11 cellular contexts compared by ENCODE assay signal in genomic region chr20:64056889-64057627, GRCh38. TPM values are rescaled to one million over a fixed set of nuclear protein-coding genes. Genes with fewer than 3 reads are reported as not detected.
DNase-seq lines count a peak whose midpoint lies in the region; ATAC-seq, FAIRE-seq and TF ChIP-seq lines count a peak whose summit lies in the region.
"Had no signal": no experiment of that assay in that cellular context is flagged by ENCODE, and none has a peak within 500 bp of the region (broad histone marks: within the 10 kb centered on the region; RNA-seq: fewer than 3 reads in every experiment).

No MANE protein-coding gene starts in this region.

- no peak for TF ChIP-seq CTCF in CD8-positive, alpha-beta T cell (IDR thresholded peaks at IDR 0.05)
- no peak for TF ChIP-seq CTCF in GM12878 (IDR thresholded peaks at IDR 0.05 in 2 of 3, conservative IDR thresholded peaks at IDR 0.05 in 1 of 3; ENCODE audit: control insufficient read depth in 2 of 3, extremely low read depth in 1 of 3, insufficient read depth in 1 of 3, low read depth in 3 of 3, low read length in 3 of 3)

- TF ChIP-seq RAD21 in GM12878 (IDR thresholded peaks at IDR 0.05; ENCODE audit: insufficient read depth, low read depth, low read length), result no peak

- no peaks in the 10 kb centered on the region for H3K36me3 Mint-ChIP-seq in CD8-positive, alpha-beta T cell
- no peaks in the 10 kb centered on the region for H3K36me3 Mint-ChIP-seq in naive thymus-derived CD8-positive, alpha-beta T cell

- peaks cover 8% of the 10 kb centered on the region for H3K4me1 Mint-ChIP-seq in CD8-positive, alpha-beta T cell (ENCODE audit: low read depth)
- peaks cover 7 to 25% (median 15%) of the 10 kb centered on the region in 4 donors for H3K4me1 Mint-ChIP-seq in naive thymus-derived CD8-positive, alpha-beta T cell

- H3K9ac ChIP-seq in GM12878 (ENCODE audit: control insufficient read depth, insufficient read depth, low read length), result peak overlapping the region; percentile 42; the same call in 1 of the 2 replicates

- FAIRE-seq in GM12878 (lab: Jason Lieb, UNC), result no peak
- no peak for FAIRE-seq in urothelium cell line (lab: Jason Lieb, UNC)

- 64% methylated on average over 38 of the region's 39 CpGs for WGBS in GM12878 (ENCODE audit: insufficient coverage, insufficient replicate concordance, low lambda C conversion rate, missing lambda C conversion rate)

- H3K4me3 Mint-ChIP-seq in CD8-positive, alpha-beta T cell, result peak overlapping the region; percentile 47
- H3K4me3 Mint-ChIP-seq in naive thymus-derived CD8-positive, alpha-beta T cell, result peak overlapping the region; percentile 15 to 74 (median 64)

- CTCF ChIA-PET in CD8-positive, alpha-beta T cell (lab: Charles Lee), result interaction anchor here (0.7 to 7.1 kb wide), 18 partner anchors 12 to 560 kb away, joined by 3 to 62 read pairs (median 3); partner anchors contain the start of genes C20orf204 and SAMD10
- CTCF ChIA-PET in GM12878 (lab: Yijun Ruan, JAX), result interaction anchor here (0.6 to 9.2 kb wide), 23 partner anchors 9 to 520 kb away, joined by 3 to 108 read pairs (median 4); partner anchors contain the start of genes PRPF6, PTK6, TPD52L2 and UCKL1

- no peaks in the 10 kb centered on the region; the same call in none of the 2 replicates for H3K79me2 ChIP-seq in GM12878 (ENCODE audit: control insufficient read depth, insufficient read depth, low read length)

- in situ Hi-C loops in GM12878 (cut with MboI), result no loop called here

- peaks cover 5% of the 10 kb centered on the region for H3K4me1 ChIP-seq in CD8-positive, alpha-beta T cell (ENCODE audit: insufficient read depth, low read length)
- H3K4me1 ChIP-seq in GM12878 (ENCODE audit: control insufficient read depth, insufficient read depth, low read length), result peaks cover 48% of the 10 kb centered on the region

- H3K27me3 ChIP-seq in CD8-positive, alpha-beta T cell (ENCODE audit: insufficient read depth, low read length), result no peaks in the 10 kb centered on the region
- H3K27me3 ChIP-seq in GM12878 (replicated peaks in 1 of 2; ENCODE audit: control insufficient read depth in 2 of 2, insufficient read depth in 2 of 2, low read length in 1 of 2), result no peaks in the 10 kb centered on the region; a peak in 1 of 4 replicates
- H3K27me3 ChIP-seq: MG63 had no signal

- no TSS peak for BruUV-seq in GM12878 (replicated peaks; lab: Mats Ljungman, UMichigan)

- H3K36me3 ChIP-seq in CD8-positive, alpha-beta T cell (ENCODE audit: insufficient read depth, low read length), result no peaks in the 10 kb centered on the region
- H3K36me3 ChIP-seq in GM12878 (ENCODE audit: control insufficient read depth in 2 of 2, insufficient read depth in 2 of 2, low read length in 1 of 2), result no peaks in the 10 kb centered on the region
- H3K36me3 ChIP-seq: MG63 had no signal

- POLR2A ChIA-PET in CD8-positive, alpha-beta T cell (lab: Charles Lee), result interaction anchor here (1.0 to 1.1 kb wide), 2 partner anchors 16 to 18 kb away, joined by 3 read pairs; no protein-coding TSS in a partner anchor
- POLR2A ChIA-PET in GM12878 (lab: Charles Lee), result interaction anchor here (0.6 to 2.6 kb wide), 7 partner anchors 17 to 101 kb away, joined by 3 to 28 read pairs (median 4); partner anchors contain the start of genes PRPF6 and UCKL1
- POLR2A ChIA-PET in naive thymus-derived CD8-positive, alpha-beta T cell (lab: Charles Lee), result interaction anchor here (0.5 to 4.9 kb wide), 8 partner anchors 12 to 620 kb away, joined by 3 to 49 read pairs (median 4); partner anchors contain the start of genes LIME1, PRPF6, RGS19 and SAMD10

- H4K20me1 ChIP-seq in GM12878 (ENCODE audit: control insufficient read depth, insufficient read depth), result no peaks in the 10 kb centered on the region

- peaks cover 10% of the 10 kb centered on the region for H3K27me3 Mint-ChIP-seq in CD8-positive, alpha-beta T cell (ENCODE audit: low read depth)
- H3K27me3 Mint-ChIP-seq in naive thymus-derived CD8-positive, alpha-beta T cell, result peaks cover 0 to 19% (median 8%) of the 10 kb centered on the region in 5 donors

- peak overlapping the region; percentile 90 for H3K4me2 ChIP-seq in GM12878 (ENCODE audit: control insufficient read depth, insufficient read depth)

- no peak overlapping the region for H3K27ac ChIP-seq in CD8-positive, alpha-beta T cell (ENCODE audit: low read depth, low read length)
- H3K27ac ChIP-seq in GM12878 (ENCODE audit: control insufficient read depth, insufficient read depth), result peak overlapping the region; percentile 50

- ATAC-seq in CD8-positive, alpha-beta T cell, result peak; percentile 48
- peak; percentile 27 for ATAC-seq in HG03460 (IDR thresholded peaks at IDR 0.05; ENCODE audit: unreplicated experiment)
- peak; percentile 7 for ATAC-seq in GM12878
- peak; percentile 59 to 61 for ATAC-seq in naive thymus-derived CD8-positive, alpha-beta T cell

- no peaks in the 10 kb centered on the region for H3K9me3 Mint-ChIP-seq in CD8-positive, alpha-beta T cell
- H3K9me3 Mint-ChIP-seq in naive thymus-derived CD8-positive, alpha-beta T cell, result no peaks in the 10 kb centered on the region

- no peak for TF ChIP-seq EP300 in GM12878 (IDR thresholded peaks at IDR 0.05; ENCODE audit: borderline replicate concordance in 1 of 2, control insufficient read depth in 1 of 2, low read depth in 2 of 2, low read length in 2 of 2)

- H3K4me3 ChIP-seq in CD8-positive, alpha-beta T cell (ENCODE audit: low read depth, low read length), result peak overlapping the region; percentile 29
- H3K4me3 ChIP-seq in GM12878, result peak overlapping the region; percentile 35; the same call in 1 of the 2 replicates
- H3K4me3 ChIP-seq: MG63, mucosa of descending colon had no signal

- SMC1A ChIA-PET in GM12878 (lab: Charles Lee; ENCODE audit: uncharacterized antibody, unreplicated experiment), result interaction anchor here (0.9 to 2.6 kb wide), 6 partner anchors 18 to 228 kb away, joined by 3 to 21 read pairs (median 4); partner anchors contain the start of genes C20orf204, PRPF6 and TPD52L2

- RAD21 ChIA-PET in GM12878 (lab: Charles Lee; ENCODE audit: unreplicated experiment), result interaction anchor here (0.6 to 7.1 kb wide), 10 partner anchors 17 to 519 kb away, joined by 3 to 78 read pairs (median 6); partner anchors contain the start of genes PRPF6, PTK6 and TPD52L2

- H3K27ac Mint-ChIP-seq in CD8-positive, alpha-beta T cell, result no peak overlapping the region
- peak overlapping the region in 7 of 10 donors; percentile 24 to 71 (median 53) for H3K27ac Mint-ChIP-seq in naive thymus-derived CD8-positive, alpha-beta T cell

- no peaks in the 10 kb centered on the region for H3K9me3 ChIP-seq in CD8-positive, alpha-beta T cell (ENCODE audit: low read length)
- H3K9me3 ChIP-seq in GM12878 (replicated peaks; ENCODE audit: control insufficient read depth, insufficient read depth, low read length), result no peaks in the 10 kb centered on the region
- H3K9me3 ChIP-seq: MG63, mucosa of descending colon had no signal

- peak; percentile 45; the same call in 1 of the 2 replicates for TF ChIP-seq POLR2A in GM12878 (IDR thresholded peaks at IDR 0.05; ENCODE audit: low read depth, low read length)

- H2AFZ ChIP-seq in GM12878 (ENCODE audit: control insufficient read depth, low read depth, low read length), result peak overlapping the region; percentile 78; the same call in 1 of the 2 replicates

- DNase-seq in CD8-positive, alpha-beta T cell, result no peak
- DNase-seq in GM12878 (ENCODE audit: low read depth, low spot score) (no peak), foreskin melanocyte (no peak), urothelium cell line (ENCODE audit: low spot score) (no peak), mesenteric fat pad (ENCODE audit: low spot score) (no peak)
- DNase-seq in naive thymus-derived CD8-positive, alpha-beta T cell, result no peak
- DNase-seq in NK-92 treated with Interleukin-12 subunit alpha and Interleukin-12 subunit beta, amount 100 ng/mL, for 24 hours (lab: John Stamatoyannopoulos, UW), result no peak

- intact Hi-C loops in CD8-positive, alpha-beta T cell (cut with DNase I, micrococcal nuclease), result loop anchor here (1.0 to 5.0 kb wide), 4 partner anchors 18 to 160 kb away; partner anchors contain the start of gene DNAJC5 (in 1 of the 2)
- intact Hi-C loops in GM12878 (cut with micrococcal nuclease; ENCODE audit: unreplicated experiment), result loop anchor here (2.0 to 10.0 kb wide), 4 partner anchors 18 to 192 kb away; partner anchors contain the start of genes ABHD16B, PRPF6, TPD52L2 and UCKL1

RNA-seq across cellular contexts. Expression of gene TCEA2, which starts 5.9 kb away (rescaled TPM):
- 10 to 100 TPM; 18.2 to 18.4 TPM for total RNA-seq in CD8-positive, alpha-beta T cell
- 10.1 and 12.7 TPM in 2 replicates for total RNA-seq in GM12878 (2013; cell fraction: nucleolus; rRNA removed)
- 13.4 and 17.2 TPM in 2 replicates for total RNA-seq in GM12878 (2014; rRNA removed)
- 8.8 and 9.3 TPM in 2 replicates for total RNA-seq in GM12878 (2014; rRNA removed; fragmentation: Illumina TruSeq; extraction: Trizol)
- 38.0 and 42.5 TPM in 2 replicates for total RNA-seq in GM12878 (2021)
- 23.0 TPM for polyA plus RNA-seq in GM12878 (2011; ENCODE audit: low read depth)
- 11.4 and 13.2 TPM in 2 replicates for polyA plus RNA-seq in GM12878 (2011; rRNA removed)
- 25.9 and 26.5 TPM in 2 replicates for polyA plus RNA-seq in GM12878 (2011; cell fraction: cytosol; rRNA removed)
- 84.3 and 88.7 TPM in 2 replicates for polyA plus RNA-seq in GM12878 (2011; cell fraction: nucleus; rRNA removed)
- 27.4 and 30.3 TPM in 2 replicates for polyA plus RNA-seq in GM12878 (2012)
- polyA plus RNA-seq in GM12878 (2014; fragmentation: Illumina TruSeq; extraction: Trizol), result 2.8 and 10.8 TPM in 2 replicates
- 10 to 100 TPM in 1 of 2 experiments, 1 to 10 TPM in 1; 3.4 to 12.3 TPM for polyA plus RNA-seq in GM12878 (2014; fragmentation: Nextera tagmentation; extraction: Ambion mirVana)
- polyA plus RNA-seq in GM12878 (2014; rRNA removed), result 17.8 and 26.0 TPM in 2 replicates
- polyA plus RNA-seq in GM12878 (2016; fragmentation: Nextera tagmentation; extraction: Ambion mirVana), result 10 to 100 TPM; 21.2 to 22.0 TPM
- polyA minus RNA-seq in GM12878 (2011; rRNA and poly(A)+ RNA removed), result 7.1 and 14.5 TPM in 2 replicates
- polyA minus RNA-seq in GM12878 (2011; cell fraction: cytosol; rRNA and poly(A)+ RNA removed), result 6.0 and 6.2 TPM in 2 replicates
- polyA minus RNA-seq in GM12878 (2011; cell fraction: nucleus; rRNA and poly(A)+ RNA removed), result 15.2 and 18.4 TPM in 2 replicates
- total RNA-seq in naive thymus-derived CD8-positive, alpha-beta T cell, result 10 to 100 TPM; 42.0 to 42.7 TPM
- 10 to 100 TPM; 22.5 to 33.0 (median 32.1) TPM for polyA plus RNA-seq in naive thymus-derived CD8-positive, alpha-beta T cell
- 42.5 TPM for total RNA-seq in mesenteric fat pad

RNA-seq across cellular contexts. Expression of gene SOX18, which starts 7.6 kb away (rescaled TPM):
- not detected for total RNA-seq in CD8-positive, alpha-beta T cell
- total RNA-seq in GM12878 (2013; cell fraction: nucleolus; rRNA removed), result 25.0 and 25.2 TPM in 2 replicates
- total RNA-seq in GM12878 (2014; rRNA removed) (0.16 and 0.28 TPM in 2 replicates), GM12878 (2014; rRNA removed; fragmentation: Illumina TruSeq; extraction: Trizol) (0.09 TPM in 2 replicates), GM12878 (2021) (5.6 TPM in 2 replicates), mesenteric fat pad (70.5 TPM)
- 0.13 TPM for polyA plus RNA-seq in GM12878 (2011; ENCODE audit: low read depth)
- polyA plus RNA-seq in GM12878 (2011; rRNA removed) (0.24 and 0.53 TPM in 2 replicates), GM12878 (2014; fragmentation: Illumina TruSeq; extraction: Trizol) (not detected in 2 replicates), GM12878 (2014; fragmentation: Nextera tagmentation; extraction: Ambion mirVana) (under 1 TPM; 0.05 TPM), GM12878 (2014; rRNA removed) (2.1 and 2.2 TPM in 2 replicates), GM12878 (2016; fragmentation: Nextera tagmentation; extraction: Ambion mirVana) (not detected)
- polyA plus RNA-seq in GM12878 (2011; cell fraction: cytosol; rRNA removed), result 1.7 and 2.7 TPM in 2 replicates
- polyA plus RNA-seq in GM12878 (2011; cell fraction: nucleus; rRNA removed), result 6.0 and 7.2 TPM in 2 replicates
- 1.3 and 2.5 TPM in 2 replicates for polyA plus RNA-seq in GM12878 (2012)
- 0.37 and 0.46 TPM in 2 replicates for polyA minus RNA-seq in GM12878 (2011; rRNA and poly(A)+ RNA removed)
- 5.1 and 8.3 TPM in 2 replicates for polyA minus RNA-seq in GM12878 (2011; cell fraction: cytosol; rRNA and poly(A)+ RNA removed)
- 1.6 and 3.3 TPM in 2 replicates for polyA minus RNA-seq in GM12878 (2011; cell fraction: nucleus; rRNA and poly(A)+ RNA removed)
- total RNA-seq in naive thymus-derived CD8-positive, alpha-beta T cell, result not detected
- not detected for polyA plus RNA-seq in naive thymus-derived CD8-positive, alpha-beta T cell
- total RNA-seq: fibroblast of lung had no signal
- polyA plus RNA-seq: fibroblast of lung had no signal

RNA-seq across cellular contexts. Expression of gene C20orf204, which starts 21.1 kb away (rescaled TPM):
- total RNA-seq in CD8-positive, alpha-beta T cell, result 1 to 10 TPM; 6.9 to 7.1 TPM
- 125 and 143 TPM in 2 replicates for total RNA-seq in GM12878 (2013; cell fraction: nucleolus; rRNA removed)
- 32.4 and 39.5 TPM in 2 replicates for total RNA-seq in GM12878 (2014; rRNA removed)
- total RNA-seq in GM12878 (2014; rRNA removed; fragmentation: Illumina TruSeq; extraction: Trizol), result 3.6 and 4.4 TPM in 2 replicates
- total RNA-seq in GM12878 (2021), result 49.1 and 56.0 TPM in 2 replicates
- 4.1 TPM for polyA plus RNA-seq in GM12878 (2011; ENCODE audit: low read depth)
- polyA plus RNA-seq in GM12878 (2011; rRNA removed), result 2.9 and 6.9 TPM in 2 replicates
- 13.5 and 27.8 TPM in 2 replicates for polyA plus RNA-seq in GM12878 (2011; cell fraction: cytosol; rRNA removed)
- 95.3 and 97.7 TPM in 2 replicates for polyA plus RNA-seq in GM12878 (2011; cell fraction: nucleus; rRNA removed)
- 23.6 and 27.4 TPM in 2 replicates for polyA plus RNA-seq in GM12878 (2012)
- polyA plus RNA-seq in GM12878 (2014; fragmentation: Illumina TruSeq; extraction: Trizol), result 0.48 and 1.6 TPM in 2 replicates
- under 1 TPM; 0.24 to 0.38 TPM for polyA plus RNA-seq in GM12878 (2014; fragmentation: Nextera tagmentation; extraction: Ambion mirVana)
- polyA plus RNA-seq in GM12878 (2014; rRNA removed), result 37.1 and 42.9 TPM in 2 replicates
- polyA plus RNA-seq in GM12878 (2016; fragmentation: Nextera tagmentation; extraction: Ambion mirVana), result 10 to 100 TPM; 17.9 to 20.4 TPM
- polyA minus RNA-seq in GM12878 (2011; rRNA and poly(A)+ RNA removed), result 2.6 and 8.0 TPM in 2 replicates
- 5.6 and 6.0 TPM in 2 replicates for polyA minus RNA-seq in GM12878 (2011; cell fraction: cytosol; rRNA and poly(A)+ RNA removed)
- 20.7 and 27.4 TPM in 2 replicates for polyA minus RNA-seq in GM12878 (2011; cell fraction: nucleus; rRNA and poly(A)+ RNA removed)
- total RNA-seq in naive thymus-derived CD8-positive, alpha-beta T cell, result 1 to 10 TPM; 5.6 to 5.8 TPM
- under 1 TPM in 1 of 3 donors, not detected in 2; 0.54 TPM for polyA plus RNA-seq in naive thymus-derived CD8-positive, alpha-beta T cell
- total RNA-seq in mesenteric fat pad, result 0.74 TPM

RNA-seq across cellular contexts. Expression of gene RGS19, which starts 22.3 kb away (rescaled TPM):
- total RNA-seq in CD8-positive, alpha-beta T cell, result 1 to 10 TPM; 6.9 to 8.1 TPM
- 36.2 and 39.2 TPM in 2 replicates for total RNA-seq in GM12878 (2013; cell fraction: nucleolus; rRNA removed)
- total RNA-seq in GM12878 (2014; rRNA removed) (56.0 and 62.4 TPM in 2 replicates), GM12878 (2014; rRNA removed; fragmentation: Illumina TruSeq; extraction: Trizol) (15.2 and 15.3 TPM in 2 replicates), GM12878 (2021) (47.1 and 51.0 TPM in 2 replicates), mesenteric fat pad (29.0 TPM)
- polyA plus RNA-seq in GM12878 (2011; ENCODE audit: low read depth), result 7.5 TPM
- polyA plus RNA-seq in GM12878 (2011; rRNA removed) (22.6 and 34.7 TPM in 2 replicates), GM12878 (2014; fragmentation: Illumina TruSeq; extraction: Trizol) (4.7 and 9.6 TPM in 2 replicates), GM12878 (2014; fragmentation: Nextera tagmentation; extraction: Ambion mirVana) (1 to 10 TPM in 1 of 2 experiments, under 1 TPM in 1; 0.82 to 3.3 TPM), GM12878 (2014; rRNA removed) (61.4 and 64.3 TPM in 2 replicates), GM12878 (2016; fragmentation: Nextera tagmentation; extraction: Ambion mirVana) (10 to 100 TPM; 45.0 to 53.5 TPM)
- polyA plus RNA-seq in GM12878 (2011; cell fraction: cytosol; rRNA removed), result 51.6 and 94.5 TPM in 2 replicates
- 56.1 and 57.8 TPM in 2 replicates for polyA plus RNA-seq in GM12878 (2011; cell fraction: nucleus; rRNA removed)
- polyA plus RNA-seq in GM12878 (2012), result 39.7 and 39.8 TPM in 2 replicates
- 21.4 and 38.2 TPM in 2 replicates for polyA minus RNA-seq in GM12878 (2011; rRNA and poly(A)+ RNA removed)
- 21.9 and 23.7 TPM in 2 replicates for polyA minus RNA-seq in GM12878 (2011; cell fraction: cytosol; rRNA and poly(A)+ RNA removed)
- polyA minus RNA-seq in GM12878 (2011; cell fraction: nucleus; rRNA and poly(A)+ RNA removed), result 14.7 and 21.8 TPM in 2 replicates
- total RNA-seq in naive thymus-derived CD8-positive, alpha-beta T cell, result 10 to 100 TPM; 16.9 to 20.7 TPM
- polyA plus RNA-seq in naive thymus-derived CD8-positive, alpha-beta T cell, result 10 to 100 TPM; 50.9 to 67.5 (median 59.4) TPM

RNA-seq across cellular contexts. Expression of gene OPRL1, which starts 22.8 kb away (rescaled TPM):
- under 1 TPM; 0.35 to 0.69 TPM for total RNA-seq in CD8-positive, alpha-beta T cell
- total RNA-seq in GM12878 (2013; cell fraction: nucleolus; rRNA removed), result 0.69 and 0.71 TPM in 2 replicates
- total RNA-seq in GM12878 (2014; rRNA removed) (0.34 and 0.38 TPM in 2 replicates), GM12878 (2014; rRNA removed; fragmentation: Illumina TruSeq; extraction: Trizol) (0.09 and 0.14 TPM in 2 replicates), GM12878 (2021) (0.41 and 0.51 TPM in 2 replicates), mesenteric fat pad (1.3 TPM)
- polyA plus RNA-seq in GM12878 (2011; ENCODE audit: low read depth), result 0.29 TPM
- polyA plus RNA-seq in GM12878 (2011; rRNA removed) (0.14 and 0.38 TPM in 2 replicates), GM12878 (2014; fragmentation: Illumina TruSeq; extraction: Trizol) (0.15 TPM in 1 of 2 replicates, not detected in the other), GM12878 (2014; fragmentation: Nextera tagmentation; extraction: Ambion mirVana) (under 1 TPM in 1 of 2 experiments, not detected in 1; 0.04 TPM), GM12878 (2014; rRNA removed) (0.27 and 0.36 TPM in 2 replicates), GM12878 (2016; fragmentation: Nextera tagmentation; extraction: Ambion mirVana) (under 1 TPM; 0.12 to 0.24 TPM)
- polyA plus RNA-seq in GM12878 (2011; cell fraction: cytosol; rRNA removed), result 0.42 and 0.48 TPM in 2 replicates
- 0.97 and 1.1 TPM in 2 replicates for polyA plus RNA-seq in GM12878 (2011; cell fraction: nucleus; rRNA removed)
- polyA plus RNA-seq in GM12878 (2012), result 0.58 and 0.86 TPM in 2 replicates
- 0.37 and 0.88 TPM in 2 replicates for polyA minus RNA-seq in GM12878 (2011; rRNA and poly(A)+ RNA removed)
- polyA minus RNA-seq in GM12878 (2011; cell fraction: cytosol; rRNA and poly(A)+ RNA removed), result 0.31 TPM in 1 of 2 replicates, not detected in the other
- polyA minus RNA-seq in GM12878 (2011; cell fraction: nucleus; rRNA and poly(A)+ RNA removed), result 0.19 and 0.24 TPM in 2 replicates
- total RNA-seq in naive thymus-derived CD8-positive, alpha-beta T cell, result 1 to 10 TPM in 1 of 2 experiments, under 1 TPM in 1; 0.91 to 1.1 TPM
- polyA plus RNA-seq in naive thymus-derived CD8-positive, alpha-beta T cell, result 1 to 10 TPM in 1 of 3 donors, under 1 TPM in 2; 0.77 to 1.6 (median 0.82) TPM

Comparison
In these comparisons a context has a peak if more than half of its experiments do, and no peak if none do; other contexts are left out.
1. ATAC-seq: peak in every context shown above with its lines; median percentile 60 in naive thymus-derived CD8-positive, alpha-beta T cell; 48 in CD8-positive, alpha-beta T cell; 27 in HG03460; 7 in GM12878.